Comparison of ENCODE assay signal across 9 cellular contexts in the genomic region with DNA sequence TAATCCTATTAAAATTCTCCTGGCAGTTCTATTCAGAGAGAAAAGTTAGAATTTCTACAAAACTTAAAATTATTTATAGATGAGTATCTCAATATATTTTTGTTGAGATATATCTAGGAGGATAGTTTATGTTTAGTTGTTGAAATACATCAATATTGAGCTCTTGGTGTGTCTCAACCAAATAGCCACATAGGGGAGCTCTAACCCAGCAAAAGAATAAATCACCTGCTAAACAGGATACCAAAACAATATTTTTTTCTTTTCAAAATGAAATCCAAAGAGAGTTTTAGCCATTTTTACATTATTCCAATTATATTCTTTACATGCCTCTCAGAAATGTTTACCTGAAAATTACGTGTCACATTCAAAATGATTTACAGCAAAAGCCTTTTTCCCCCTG.
DNase-seq lines count a peak whose midpoint lies in the region; ATAC-seq and TF ChIP-seq lines count a peak whose summit lies in the region.
"Had no signal": no experiment of that assay in that cellular context is flagged by ENCODE, and none has a peak within 500 bp of the region (broad histone marks: within the 10 kb centered on the region; RNA-seq: fewer than 3 reads in every experiment).

No MANE protein-coding gene starts in this region.

- DNase-seq in EL (peak; percentile 38), SK-MEL-5 (ENCODE audit: low read depth, low spot score) (peak; percentile 64), left kidney (ENCODE audit: low read depth, low spot score) (peak; percentile 41), NCI-H510A (lab: John Stamatoyannopoulos, UW) (no peak), T-helper 2 cell (no peak)
- no peak for DNase-seq in activated CD8-positive, alpha-beta memory T cell treated with anti-CD3 and anti-CD28 coated beads, Interleukin-2, amount 50 U/mL, for 48 hours
- DNase-seq: NCI-H187 had no signal

- TF ChIP-seq CTCF in LNCAP (IDR thresholded peaks at IDR 0.05) = peak; percentile 66

- in situ Hi-C loops in SK-MEL-5 (cut with HindIII; ENCODE audit: low pct_unique_long_range_greater_than_20kb, low sequenced_read_pairs) = no loop called here

- ATAC-seq in HG03457 (IDR thresholded peaks at IDR 0.05; ENCODE audit: unreplicated experiment) = no peak

Comparison
In these comparisons a context has a peak if more than half of its experiments do, and no peak if none do; other contexts are left out.
1. DNase-seq: peak in EL (single experiment), SK-MEL-5 (single experiment) and left kidney (single experiment); none in NCI-H510A (single experiment), T-helper 2 cell (0 of 5) and activated CD8-positive, alpha-beta memory T cell treated with anti-CD3 and anti-CD28 coated beads, Interleukin-2, amount 50 U/mL, for 48 hours (single experiment).